In the genomic region with DNA sequence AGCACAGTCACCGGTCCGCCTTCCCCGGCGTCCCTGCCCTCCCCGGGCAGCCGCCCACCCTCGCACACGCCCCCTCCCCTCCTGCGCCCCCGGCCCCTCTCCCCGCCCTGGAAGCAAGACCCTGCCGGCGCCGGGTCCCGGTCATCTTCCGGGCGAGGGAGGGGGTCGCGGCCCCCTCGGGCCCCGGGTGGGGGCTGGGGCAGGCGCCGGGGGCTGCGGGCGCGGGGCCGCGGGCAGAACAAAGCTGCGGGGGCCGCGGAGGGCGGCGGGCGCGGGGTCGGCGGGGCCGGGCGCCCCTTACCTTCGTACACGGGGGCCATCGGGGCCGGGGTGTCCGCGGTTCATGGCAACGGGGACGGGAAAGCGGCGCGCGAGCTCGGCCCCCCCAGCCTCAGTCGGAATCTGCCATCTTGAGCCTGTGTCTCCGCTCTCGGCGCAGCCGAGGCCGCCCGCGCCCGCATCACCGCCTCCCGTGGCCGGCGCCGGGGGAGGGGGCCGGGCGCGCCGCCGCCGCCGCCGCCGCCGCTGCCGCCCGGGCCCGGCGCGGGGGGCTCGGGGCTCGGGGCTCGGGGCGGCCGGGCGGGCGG, we compare ENCODE assay signal across 8 cellular contexts. TPM values are rescaled to one million over a fixed set of nuclear protein-coding genes. Genes with fewer than 3 reads are reported as not detected.
DNase-seq lines count a peak whose midpoint lies in the region; ATAC-seq and TF ChIP-seq lines count a peak whose summit lies in the region.

No MANE protein-coding gene starts in this region.

- intact Hi-C loops in Calu3 (cut with micrococcal nuclease; ENCODE audit: unreplicated experiment) (loop anchor here (2.0 to 5.0 kb wide), 3 partner anchors 45 to 139 kb away; no protein-coding TSS in a partner anchor), head of caudate nucleus (cut with DNase I) (loop anchor here (5.0 kb wide), 2 partner anchors 130 to 225 kb away; no protein-coding TSS in a partner anchor), posterior cingulate gyrus (cut with DNase I) (loop anchor here (2.0 kb wide), 1 partner anchor 131 kb away; no protein-coding TSS in a partner anchor)

- H3K4me3 Mint-ChIP-seq in Calu3 (ENCODE audit: low read depth, unreplicated experiment), result peak overlapping the region; percentile 95

- TF ChIP-seq CTCF in Calu3 (IDR thresholded peaks at IDR 0.05; ENCODE audit: unreplicated experiment), result no peak

- peak; percentile 8 for ATAC-seq in GM21825 (IDR thresholded peaks at IDR 0.05; ENCODE audit: unreplicated experiment)

- H3K27ac Mint-ChIP-seq in Calu3 (ENCODE audit: unreplicated experiment), result peak overlapping the region; percentile 84

- H3K9me3 Mint-ChIP-seq in Calu3 (ENCODE audit: low read depth, unreplicated experiment), result no peaks in the 10 kb centered on the region

- H3K36me3 Mint-ChIP-seq in Calu3 (ENCODE audit: insufficient read depth, unreplicated experiment), result peaks cover 25% of the 10 kb centered on the region

- peaks cover 19% of the 10 kb centered on the region for H3K27me3 Mint-ChIP-seq in Calu3 (ENCODE audit: unreplicated experiment)

- DNase-seq in Calu3 (peak; percentile 25), NCI-H2171 treated with DMSO at 0.1 percent for 48 hours (lab: John Stamatoyannopoulos, UW) (peak; percentile 20), activated gamma-delta T cell treated with Interleukin-2 at 50 U/mL for 16 hours (peak; percentile 36), head of caudate nucleus (peak in 33 of 42 donors; percentile 26 to 75 (median 55)), posterior cingulate gyrus (peak in 8 of 10 donors; percentile 21 to 91 (median 42)), inferior parietal cortex (ENCODE audit: extremely low spot score) (no peak), NCI-H1048 (lab: John Stamatoyannopoulos, UW) (no peak)

- CTCF ChIA-PET in Calu3 (lab: Charles Lee), result no interaction called here

- no TSS peak for BruUV-seq in Calu3 (replicated peaks; lab: Mats Ljungman, UMichigan)

- peaks cover 30% of the 10 kb centered on the region for H3K4me1 Mint-ChIP-seq in Calu3 (ENCODE audit: low read depth, unreplicated experiment)

RNA-seq across cellular contexts. Expression of gene HIPK2, which starts 0.4 kb away (rescaled TPM):
- total RNA-seq in Calu3 (2022), result 30.9 and 33.4 TPM in 2 replicates

RNA-seq across cellular contexts. Expression of gene TBXAS1, which starts 51.7 kb away (rescaled TPM):
- 31.2 and 33.0 TPM in 2 replicates for total RNA-seq in Calu3 (2022)

Comparison
In these comparisons a context has a peak if more than half of its experiments do, and no peak if none do; other contexts are left out.
1. DNase-seq: peak in Calu3 (single experiment), NCI-H2171 treated with DMSO at 0.1 percent for 48 hours (single experiment), activated gamma-delta T cell treated with Interleukin-2 at 50 U/mL for 16 hours (single experiment), head of caudate nucleus (33 of 42) and posterior cingulate gyrus (8 of 10); none in inferior parietal cortex (single experiment) and NCI-H1048 (single experiment).